In the genomic region with DNA sequence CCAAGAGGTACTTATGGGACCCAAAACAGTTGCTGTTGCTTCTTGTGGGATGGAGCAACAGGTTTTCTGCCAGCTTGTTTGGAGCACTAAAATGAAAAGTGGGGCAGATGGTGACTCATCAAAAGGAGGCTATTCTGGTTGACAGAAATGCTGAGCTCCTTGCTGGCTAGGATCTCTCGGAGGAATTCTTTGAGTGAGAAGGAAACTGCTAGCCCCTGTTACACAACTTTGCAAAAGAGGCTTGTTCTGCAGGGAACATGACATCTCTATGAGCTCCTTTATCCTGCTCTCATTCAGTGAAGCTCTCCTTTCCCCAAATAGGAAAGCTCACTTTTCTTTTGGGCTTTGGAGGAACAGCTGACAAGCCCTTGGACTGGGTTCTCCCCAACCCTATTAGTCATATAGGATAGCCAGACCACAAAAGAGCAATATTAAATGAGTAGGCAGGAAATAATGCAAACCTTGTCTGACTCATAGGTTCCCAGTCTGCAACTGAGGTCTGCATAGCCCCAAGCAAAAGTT, we compare ENCODE assay signal across 9 cellular contexts.
DNase-seq lines count a peak whose midpoint lies in the region; ATAC-seq and TF ChIP-seq lines count a peak whose summit lies in the region.
"Had no signal": no experiment of that assay in that cellular context is flagged by ENCODE, and none has a peak within 500 bp of the region (broad histone marks: within the 10 kb centered on the region; RNA-seq: fewer than 3 reads in every experiment).

No MANE protein-coding gene starts in this region.

- peak; percentile 76 for ATAC-seq in stimulated activated naive CD8-positive, alpha-beta T cell treated with anti-CD3 and anti-CD28 coated beads, Interleukin-15, Interleukin-2, amounts not matched to agents 100 U/mL and 50 U/mL, for 24 hours
- no peak for ATAC-seq in GM19023 (IDR thresholded peaks at IDR 0.05; ENCODE audit: unreplicated experiment)

- no peaks in the 10 kb centered on the region for H3K36me3 Mint-ChIP-seq in activated CD4-positive, alpha-beta T cell treated with anti-CD3 and anti-CD28 coated beads, Interleukin-2, amount 10 ng/mL, durations not matched to agents 7 days and 5 days (ENCODE audit: low read depth)

- no peak for DNase-seq in activated CD4-positive, alpha-beta T cell treated with anti-CD3 and anti-CD28 coated beads, Interleukin-2, amount 10 ng/mL, durations not matched to agents 7 days and 5 days
- DNase-seq in activated CD4-positive, alpha-beta T cell treated with anti-CD3 and anti-CD28 coated beads for 1 hour, result no peak
- DNase-seq in SJCRH30, result peak; percentile 64 to 82
- peak; percentile 95 for DNase-seq in fibroblast of pulmonary artery (ENCODE audit: low read depth)
- DNase-seq in stimulated activated naive CD8-positive, alpha-beta T cell treated with anti-CD3 and anti-CD28 coated beads, Interleukin-15, Interleukin-2, amounts not matched to agents 100 U/mL and 50 U/mL, for 24 hours, result no peak
- no peak for DNase-seq in NCI-H2227 (lab: John Stamatoyannopoulos, UW; ENCODE audit: unreplicated experiment)
- DNase-seq in UCSD-AML1 (lab: John Stamatoyannopoulos, UW; ENCODE audit: unreplicated experiment), result no peak

- no peak overlapping the region for H3K4me3 ChIP-seq in SJCRH30
- no peak overlapping the region for H3K4me3 ChIP-seq in fibroblast of pulmonary artery (replicated peaks; ENCODE audit: low read depth, low read length)
- H3K4me3 ChIP-seq: BLaER1 had no signal

- peak overlapping the region; percentile 72 for H3K27ac ChIP-seq in SJCRH30
- H3K27ac ChIP-seq: BLaER1 had no signal

- H3K9me3 ChIP-seq in SJCRH30 (replicated peaks), result no peaks in the 10 kb centered on the region
- H3K9me3 ChIP-seq: BLaER1 had no signal

- H3K27me3 Mint-ChIP-seq in activated CD4-positive, alpha-beta T cell treated with anti-CD3 and anti-CD28 coated beads, Interleukin-2, amount 10 ng/mL, durations not matched to agents 7 days and 5 days, result peaks cover 2% of the 10 kb centered on the region

- CTCF ChIA-PET in activated CD4-positive, alpha-beta T cell treated with anti-CD3 and anti-CD28 coated beads, Interleukin-2, amount 10 ng/mL, durations not matched to agents 7 days and 5 days (lab: Charles Lee), result no interaction called here

- H3K9me3 Mint-ChIP-seq in activated CD4-positive, alpha-beta T cell treated with anti-CD3 and anti-CD28 coated beads, Interleukin-2, amount 10 ng/mL, durations not matched to agents 7 days and 5 days, result no peaks in the 10 kb centered on the region

- peak overlapping the region; percentile 64 for H3K27ac Mint-ChIP-seq in activated CD4-positive, alpha-beta T cell treated with anti-CD3 and anti-CD28 coated beads, Interleukin-2, amount 10 ng/mL, durations not matched to agents 7 days and 5 days

- TF ChIP-seq CTCF in fibroblast of pulmonary artery (IDR thresholded peaks at IDR 0.05; ENCODE audit: low read length, missing control alignments), result no peak

- no peak overlapping the region for H3K4me3 Mint-ChIP-seq in activated CD4-positive, alpha-beta T cell treated with anti-CD3 and anti-CD28 coated beads, Interleukin-2, amount 10 ng/mL, durations not matched to agents 7 days and 5 days

- H3K27me3 ChIP-seq in SJCRH30, result no peaks in the 10 kb centered on the region
- H3K27me3 ChIP-seq: BLaER1 had no signal

- peaks cover 88% of the 10 kb centered on the region for H3K36me3 ChIP-seq in SJCRH30

- H3K4me1 Mint-ChIP-seq in activated CD4-positive, alpha-beta T cell treated with anti-CD3 and anti-CD28 coated beads, Interleukin-2, amount 10 ng/mL, durations not matched to agents 7 days and 5 days, result peaks cover 7% of the 10 kb centered on the region

- peaks cover 34% of the 10 kb centered on the region for H3K4me1 ChIP-seq in SJCRH30

- POLR2A ChIA-PET in activated CD4-positive, alpha-beta T cell treated with anti-CD3 and anti-CD28 coated beads, Interleukin-2, amount 10 ng/mL, durations not matched to agents 7 days and 5 days (lab: Charles Lee), result no interaction called here

Comparison
In these comparisons a context has a peak if more than half of its experiments do, and no peak if none do; other contexts are left out.
1. DNase-seq: peak in SJCRH30 (2 of 2) and fibroblast of pulmonary artery (single experiment); none in activated CD4-positive, alpha-beta T cell treated with anti-CD3 and anti-CD28 coated beads, Interleukin-2, amount 10 ng/mL, durations not matched to agents 7 days and 5 days (single experiment), activated CD4-positive, alpha-beta T cell treated with anti-CD3 and anti-CD28 coated beads for 1 hour (single experiment), stimulated activated naive CD8-positive, alpha-beta T cell treated with anti-CD3 and anti-CD28 coated beads, Interleukin-15, Interleukin-2, amounts not matched to agents 100 U/mL and 50 U/mL, for 24 hours (single experiment), NCI-H2227 (single experiment) and UCSD-AML1 (single experiment).